31 cellular contexts compared by ENCODE assay signal in genomic region chr12:132918680-132919079, GRCh38.
"Had no signal": no experiment of that assay in that cellular context is flagged by ENCODE, and none has a peak within 500 bp of the region (broad histone marks: within the 10 kb centered on the region; RNA-seq: fewer than 3 reads in every experiment).

No MANE protein-coding gene starts in this region.

- DNase-seq: activated B cell treated with CpG ODN at 0.5 μM for 24 hours; activated CD4-positive, alpha-beta T cell treated with anti-CD3 and anti-CD28 coated beads for 48 hours; activated CD4-positive, alpha-beta T cell treated with anti-CD3 and anti-CD28 coated beads, Interleukin-2, amount 50 U/mL, for 1 hour; activated CD4-positive, alpha-beta T cell treated with anti-CD3 and anti-CD28 coated beads, Interleukin-2, amount 50 U/mL, for 48 hours; activated CD8-positive, alpha-beta memory T cell treated with anti-CD3 and anti-CD28 coated beads for 24 hours; activated CD8-positive, alpha-beta T cell treated with anti-CD3 and anti-CD28 coated beads for 36 hours; activated effector memory CD4-positive, alpha-beta T cell treated with Interleukin-2 at 50 U/mL for 16 hours; activated gamma-delta T cell treated with Interleukin-2 at 50 U/mL for 16 hours; activated naive CD4-positive, alpha-beta T cell treated with anti-CD3 and anti-CD28 coated beads, Interleukin-2, amount 50 U/mL, for 16 hours; activated naive CD4-positive, alpha-beta T cell treated with Interleukin-2 at 50 U/mL for 16 hours; activated T-cell treated with anti-CD3 and anti-CD28 coated beads, Interleukin-2, amount 50 U/mL, for 4 hours; amygdala; aorta; body of pancreas; central memory CD4-positive, alpha-beta T cell; cerebellar nuclear complex; colonic mucosa; effector CD8-positive, alpha-beta T cell; foreskin fibroblast; gastrocnemius medialis; glutamatergic neuron; heart left ventricle; T-helper 1 cell; T-helper 17 cell; T1000; WERI-Rb-1 had no signal

- H3K27me3 Mint-ChIP-seq: activated B cell treated with CpG ODN at 0.5 μM for 24 hours; activated CD8-positive, alpha-beta T cell treated with anti-CD3 and anti-CD28 coated beads for 36 hours; activated naive CD8-positive, alpha-beta T cell; activated T-helper 17 cell treated with anti-CD3 and anti-CD28 coated beads, Interleukin-2, amount 50 U/mL, for 72 hours; T-helper 17 cell had no signal

- H3K4me3 Mint-ChIP-seq: activated B cell treated with CpG ODN at 0.5 μM for 24 hours; activated CD8-positive, alpha-beta T cell treated with anti-CD3 and anti-CD28 coated beads for 36 hours; activated naive CD8-positive, alpha-beta T cell; activated T-cell treated with anti-CD3 and anti-CD28 coated beads, Interleukin-2, amount 50 U/mL, for 4 hours; activated T-helper 17 cell treated with anti-CD3 and anti-CD28 coated beads, Interleukin-2, amount 50 U/mL, for 72 hours; T-helper 17 cell; T-helper 2 cell treated with Interferon-gamma antibody and Interleukin-4, amounts not matched to agents 5 μg/mL and 100 μg/mL, for 36 hours had no signal

- H3K4me3 ChIP-seq: adrenal gland, body of pancreas, cardiac muscle cell, colonic mucosa, gastrocnemius medialis, heart left ventricle had no signal

- H3K4me1 ChIP-seq: adrenal gland, body of pancreas, colonic mucosa, gastrocnemius medialis, heart left ventricle had no signal

- H3K4me1 Mint-ChIP-seq: activated B cell treated with CpG ODN at 0.5 μM for 24 hours; activated T-helper 17 cell treated with anti-CD3 and anti-CD28 coated beads, Interleukin-2, amount 50 U/mL, for 72 hours; T-helper 17 cell had no signal

- H3K27me3 ChIP-seq: adrenal gland, body of pancreas, cardiac muscle cell, colonic mucosa, gastrocnemius medialis, heart left ventricle had no signal

- H3K27ac ChIP-seq: adrenal gland, body of pancreas, cardiac muscle cell, colonic mucosa, gastrocnemius medialis, heart left ventricle, WERI-Rb-1 had no signal

- H3K27ac Mint-ChIP-seq: activated B cell treated with CpG ODN at 0.5 μM for 24 hours; activated CD8-positive, alpha-beta T cell treated with anti-CD3 and anti-CD28 coated beads for 36 hours; activated naive CD8-positive, alpha-beta T cell; activated T-helper 17 cell treated with anti-CD3 and anti-CD28 coated beads, Interleukin-2, amount 50 U/mL, for 72 hours; T-helper 17 cell; T-helper 2 cell treated with Interferon-gamma antibody and Interleukin-4, amounts not matched to agents 5 μg/mL and 100 μg/mL, for 36 hours had no signal

- H3K36me3 ChIP-seq: adrenal gland, cardiac muscle cell, colonic mucosa, WERI-Rb-1 had no signal
